8 cellular contexts compared by ENCODE assay signal in the genomic region with DNA sequence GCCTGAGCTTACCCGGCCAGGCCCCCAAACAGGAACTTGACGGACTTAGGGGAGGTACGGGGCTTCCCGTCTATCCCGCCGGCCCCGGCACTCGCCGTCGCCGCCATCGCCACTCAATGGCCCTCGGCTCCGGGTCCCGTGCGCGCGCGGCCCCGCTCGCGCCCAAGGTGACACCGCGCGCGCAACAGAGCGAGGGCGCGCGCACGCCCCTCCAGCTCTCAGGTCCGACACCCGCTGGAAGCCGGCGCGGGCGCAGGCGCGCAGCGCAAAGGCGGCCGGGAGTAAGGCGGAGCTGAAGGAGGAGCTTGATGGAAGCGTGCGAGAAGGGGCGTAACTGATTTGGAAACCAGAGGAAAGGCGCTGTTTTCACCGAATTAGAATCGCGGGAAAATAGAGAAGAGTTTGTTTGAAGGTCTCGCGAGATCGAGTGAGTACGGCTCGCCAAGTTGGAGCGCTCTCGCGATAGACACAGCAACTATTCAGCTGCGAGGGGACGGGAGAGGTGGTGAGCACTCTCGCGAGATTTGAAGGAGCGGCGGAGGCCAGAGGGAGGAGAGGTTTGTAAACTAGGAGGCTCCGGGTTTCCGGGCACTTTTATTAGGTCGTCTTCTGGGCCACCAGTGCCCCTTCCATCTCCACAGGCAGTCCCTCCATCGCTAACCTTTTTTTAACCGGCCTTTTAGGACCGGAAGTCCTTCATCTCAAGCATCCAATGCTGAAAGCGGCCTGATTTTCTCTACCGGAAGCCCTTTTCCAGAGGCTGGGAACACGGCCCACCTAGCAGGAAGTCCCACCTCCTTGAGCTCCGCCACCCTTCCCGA. TPM values are rescaled to one million over a fixed set of nuclear protein-coding genes. Genes with fewer than 3 reads are reported as not detected.
DNase-seq lines count a peak whose midpoint lies in the region; TF ChIP-seq lines count a peak whose summit lies in the region.

A gene (plus strand): TSS at position 465 of the 821 bp plus-strand sequence. CDS start 642 bp downstream, outside the sequence.
A gene with protein sequence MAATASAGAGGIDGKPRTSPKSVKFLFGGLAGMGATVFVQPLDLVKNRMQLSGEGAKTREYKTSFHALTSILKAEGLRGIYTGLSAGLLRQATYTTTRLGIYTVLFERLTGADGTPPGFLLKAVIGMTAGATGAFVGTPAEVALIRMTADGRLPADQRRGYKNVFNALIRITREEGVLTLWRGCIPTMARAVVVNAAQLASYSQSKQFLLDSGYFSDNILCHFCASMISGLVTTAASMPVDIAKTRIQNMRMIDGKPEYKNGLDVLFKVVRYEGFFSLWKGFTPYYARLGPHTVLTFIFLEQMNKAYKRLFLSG (minus strand): TSS at position 243 of the 821 bp plus-strand sequence. CDS start 136 bp downstream, at position 107.

- H3K36me3 Mint-ChIP-seq in nephron (ENCODE audit: low read depth): peaks cover 44% of the 10 kb centered on the region
- H3K36me3 Mint-ChIP-seq in stimulated activated naive CD8-positive, alpha-beta T cell treated with anti-CD3 and anti-CD28 coated beads, Interleukin-15, Interleukin-2, amounts not matched to agents 100 ng/mL and 50 ng/mL, for 24 hours (ENCODE audit: low read depth): peaks cover 58% of the 10 kb centered on the region

- H3K4me2 ChIP-seq in MM.1S (ENCODE audit: low read depth, low read length): peak within 1 kb of the TSS; percentile 96

- peaks cover 47% of the 10 kb centered on the region for H3K4me1 Mint-ChIP-seq in nephron
- peaks cover 48% of the 10 kb centered on the region for H3K4me1 Mint-ChIP-seq in stimulated activated naive CD8-positive, alpha-beta T cell treated with anti-CD3 and anti-CD28 coated beads, Interleukin-15, Interleukin-2, amounts not matched to agents 100 ng/mL and 50 ng/mL, for 24 hours (ENCODE audit: low read depth)

- H3K9me2 ChIP-seq in MM.1S (replicated peaks; ENCODE audit: insufficient read depth, low read length): no peaks in the 10 kb centered on the region

- peak within 1 kb of the TSS; percentile 91 for H3K27ac ChIP-seq in MM.1S (ENCODE audit: low read length)

- H2AFZ ChIP-seq in MM.1S (ENCODE audit: low read length): peak within 1 kb of the TSS; percentile 77

- H3K36me3 ChIP-seq in ES-I3 (ENCODE audit: insufficient read depth, low read length): peaks cover 4% of the 10 kb centered on the region; the same call in 1 of the 2 replicates
- peaks cover 57% of the 10 kb centered on the region for H3K36me3 ChIP-seq in HAP-1 (replicated peaks)
- H3K36me3 ChIP-seq in MM.1S (replicated peaks; ENCODE audit: insufficient read depth, low read length): no peaks in the 10 kb centered on the region

- TF ChIP-seq CTCF in MM.1S (IDR thresholded peaks at IDR 0.05; ENCODE audit: low read length): no peak
- TF ChIP-seq CTCF in fibroblast of the aortic adventitia (IDR thresholded peaks at IDR 0.05; ENCODE audit: insufficient read depth, low read length): no peak
- no peak for TF ChIP-seq CTCF in nephron (IDR thresholded peaks at IDR 0.05; ENCODE audit: unreplicated experiment in 3 of 3)

- peak within 1 kb of the TSS; percentile 70 for H3K4me3 ChIP-seq in HAP-1
- H3K4me3 ChIP-seq in MM.1S (ENCODE audit: low read length): peak within 1 kb of the TSS; percentile 78
- peak within 1 kb of the TSS; percentile 94 for H3K4me3 ChIP-seq in fibroblast of the aortic adventitia (ENCODE audit: low read depth, low read length)

- H3F3A ChIP-seq in MM.1S (ENCODE audit: insufficient read depth, low read length): peaks cover 44% of the 10 kb centered on the region

- H3K27ac Mint-ChIP-seq in nephron: peak within 1 kb of the TSS; percentile 99 to 100 (median 100)
- peak within 1 kb of the TSS; percentile 92 for H3K27ac Mint-ChIP-seq in stimulated activated naive CD8-positive, alpha-beta T cell treated with anti-CD3 and anti-CD28 coated beads, Interleukin-15, Interleukin-2, amounts not matched to agents 100 ng/mL and 50 ng/mL, for 24 hours

- H3K4me3 Mint-ChIP-seq in nephron: peak within 1 kb of the TSS; percentile 91 to 98 (median 93)
- peak within 1 kb of the TSS; percentile 88 for H3K4me3 Mint-ChIP-seq in stimulated activated naive CD8-positive, alpha-beta T cell treated with anti-CD3 and anti-CD28 coated beads, Interleukin-15, Interleukin-2, amounts not matched to agents 100 ng/mL and 50 ng/mL, for 24 hours

- H3K27me3 Mint-ChIP-seq in nephron (ENCODE audit: low read depth): no peaks in the 10 kb centered on the region
- no peaks in the 10 kb centered on the region for H3K27me3 Mint-ChIP-seq in stimulated activated naive CD8-positive, alpha-beta T cell treated with anti-CD3 and anti-CD28 coated beads, Interleukin-15, Interleukin-2, amounts not matched to agents 100 ng/mL and 50 ng/mL, for 24 hours

- DNase-seq in HAP-1 (ENCODE audit: low spot score in 2 of 2): peak; percentile 97 to 99
- peak; percentile 100 for DNase-seq in MM.1S
- DNase-seq in SIG-M5 (lab: John Stamatoyannopoulos, UW): peak; percentile 97
- peak; percentile 94 for DNase-seq in activated gamma-delta T cell (lab: John Stamatoyannopoulos, UW)
- DNase-seq in fibroblast of the aortic adventitia (ENCODE audit: low read depth): peak; percentile 100

- H3K9ac ChIP-seq in ES-I3 (ENCODE audit: low read depth, low read length): peak within 1 kb of the TSS; percentile 98
- peak within 1 kb of the TSS; percentile 95 for H3K9ac ChIP-seq in MM.1S (ENCODE audit: low read length)

- H3K9me3 Mint-ChIP-seq in nephron: no peaks in the 10 kb centered on the region
- no peaks in the 10 kb centered on the region for H3K9me3 Mint-ChIP-seq in stimulated activated naive CD8-positive, alpha-beta T cell treated with anti-CD3 and anti-CD28 coated beads, Interleukin-15, Interleukin-2, amounts not matched to agents 100 ng/mL and 50 ng/mL, for 24 hours

- peaks cover 8% of the 10 kb centered on the region for H4K20me1 ChIP-seq in MM.1S (ENCODE audit: insufficient read depth, low read length)

- H3K9me3 ChIP-seq in ES-I3 (ENCODE audit: control insufficient read depth, insufficient read depth, low read length) (no peaks in the 10 kb centered on the region), HAP-1 (no peaks in the 10 kb centered on the region), MM.1S (replicated peaks; ENCODE audit: insufficient read depth, low read length) (no peaks in the 10 kb centered on the region)

- H3K4me1 ChIP-seq in ES-I3 (ENCODE audit: insufficient read depth, low read length): peaks cover 12% of the 10 kb centered on the region; the same call in 1 of the 2 replicates
- peaks cover 14% of the 10 kb centered on the region for H3K4me1 ChIP-seq in HAP-1
- H3K4me1 ChIP-seq in MM.1S (ENCODE audit: low read length): peaks cover 30% of the 10 kb centered on the region

- in situ Hi-C loops in HAP-1 (cut with MboI; ENCODE audit: low sequenced_read_pairs): no loop called here

- H3K27me3 ChIP-seq in HAP-1 (ENCODE audit: low read depth): no peaks in the 10 kb centered on the region
- H3K27me3 ChIP-seq in MM.1S (replicated peaks; ENCODE audit: insufficient read depth, low read length): no peaks in the 10 kb centered on the region

- H3K79me2 ChIP-seq in MM.1S (ENCODE audit: low read length): peaks cover 73% of the 10 kb centered on the region

RNA-seq across cellular contexts. Expression of the first gene that starts in this region (rescaled TPM):
- 17.2 and 26.4 TPM in 2 replicates for total RNA-seq in fibroblast of the aortic adventitia (ENCODE audit: low replicate concordance)

RNA-seq across cellular contexts. Expression of the second gene that starts in this region (rescaled TPM):
- 28.3 and 49.9 TPM in 2 replicates for total RNA-seq in fibroblast of the aortic adventitia (ENCODE audit: low replicate concordance)

Comparison
In these comparisons a context has a peak if more than half of its experiments do, and no peak if none do; other contexts are left out.
1. Peak in every context shown above with its lines: DNase-seq, H3K4me3 ChIP-seq and H3K27ac ChIP-seq.